Comparison of ENCODE assay signal across 29 cellular contexts in the genomic region with DNA sequence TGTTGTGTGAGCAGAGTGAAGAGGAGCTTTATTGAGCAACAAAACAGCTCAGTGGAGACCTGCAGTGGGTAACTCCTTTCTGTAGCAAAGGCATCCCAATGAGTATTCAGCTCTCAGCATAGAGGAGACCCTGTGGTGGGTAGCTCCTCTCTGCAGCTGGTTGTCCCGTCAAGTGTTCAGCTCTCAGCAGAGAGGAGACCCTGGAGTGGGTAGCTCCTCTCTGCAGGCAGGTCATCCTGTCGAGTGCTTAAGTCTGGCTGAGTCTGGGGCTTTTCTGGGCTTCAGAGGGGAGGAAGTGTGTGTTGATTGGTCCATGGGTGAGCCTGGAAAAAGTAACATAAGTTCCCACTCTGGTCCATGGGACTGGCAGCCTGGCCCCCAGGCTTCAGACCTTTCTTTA.
"Had no signal": no experiment of that assay in that cellular context is flagged by ENCODE, and none has a peak within 500 bp of the region (broad histone marks: within the 10 kb centered on the region; RNA-seq: fewer than 3 reads in every experiment).

No MANE protein-coding gene starts in this region.

- H3K27ac ChIP-seq: stomach, suprapubic skin, testis, thoracic aorta, thyroid gland, tibial artery, tibial nerve, transverse colon, upper lobe of left lung, upper lobe of right lung, uterus, vagina had no signal

- H3K9me3 ChIP-seq: stomach, suprapubic skin, testis, thoracic aorta, thyroid gland, tibial artery, tibial nerve, transverse colon, upper lobe of left lung, upper lobe of right lung, uterus, vagina had no signal

- DNase-seq: stimulated activated CD4-positive, alpha-beta T cell treated with anti-CD3 and anti-CD28 coated beads, Interleukin-2, amount 100 ng/mL, for 48 hours; stimulated activated CD4-positive, alpha-beta T cell treated with anti-CD3 and anti-CD28 coated beads, Interleukin-4, amount 100 ng/mL, for 1 hour; stimulated activated CD4-positive, alpha-beta T cell treated with anti-CD3 and anti-CD28 coated beads, Interleukin-4, amount 100 ng/mL, for 24 hours; stimulated activated CD4-positive, alpha-beta T cell treated with anti-CD3 and anti-CD28 coated beads, Interleukin-4, amount 100 ng/mL, for 4 hours; stimulated activated CD8-positive, alpha-beta memory T cell treated with anti-CD3 and anti-CD28 coated beads, Interleukin-4, amount 100 ng/mL, for 48 hours; stimulated activated naive B cell treated with anti-CD40 and anti-IgM and Interleukin-4, amounts not matched to agents 10 μg/mL and 1 μg/mL and 100 μg/mL, for 72 hours; stimulated activated naive CD4-positive, alpha-beta T cell; stimulated activated naive CD4-positive, alpha-beta T cell treated with Interleukin-2 at 50 U/mL for 16 hours; stimulated activated naive CD8-positive, alpha-beta T cell treated with anti-CD3 and anti-CD28 coated beads, Interleukin-15, amount 100 ng/mL, for 72 hours; stimulated activated naive CD8-positive, alpha-beta T cell treated with anti-CD3 and anti-CD28 coated beads, Interleukin-15, Interleukin-2, amounts not matched to agents 100 U/mL and 50 U/mL, for 24 hours; stomach; substantia nigra; testis; thyroid gland; tibial artery; transverse colon; trophoblast cell; upper lobe of left lung; upper lobe of right lung; uterus had no signal

- H3K4me1 Mint-ChIP-seq: stimulated activated effector memory CD8-positive, alpha-beta T cell treated with anti-CD3 and anti-CD28 coated beads, Interleukin-12 subunit alpha, Interleukin-12 subunit beta, amount 100 ng/mL, for 72 hours; stimulated activated memory B cell treated with anti-CD40 and anti-IgM and Interleukin-4, amounts not matched to agents 10 μg/mL and 1 μg/mL and 100 μg/mL, for 72 hours had no signal

- H3K27ac Mint-ChIP-seq: stimulated activated effector memory CD8-positive, alpha-beta T cell treated with anti-CD3 and anti-CD28 coated beads, Interleukin-12 subunit alpha, Interleukin-12 subunit beta, amount 100 ng/mL, for 72 hours; stimulated activated memory B cell treated with anti-CD40 and anti-IgM and Interleukin-4, amounts not matched to agents 10 μg/mL and 1 μg/mL and 100 μg/mL, for 72 hours; stimulated activated naive B cell treated with anti-CD40 and anti-IgM and Interleukin-4, amounts not matched to agents 10 μg/mL and 1 μg/mL and 100 μg/mL, for 72 hours; stimulated activated naive CD8-positive, alpha-beta T cell treated with anti-CD3 and anti-CD28 coated beads, Interleukin-15, amount 100 ng/mL, for 72 hours; stimulated activated naive CD8-positive, alpha-beta T cell treated with anti-CD3 and anti-CD28 coated beads, Interleukin-15, Interleukin-2, amounts not matched to agents 100 ng/mL and 50 ng/mL, for 24 hours; type B pancreatic cell had no signal

- H3K36me3 ChIP-seq: suprapubic skin, thoracic aorta, thyroid gland, transverse colon, upper lobe of left lung, upper lobe of right lung, uterus, vagina had no signal

- H3K4me3 Mint-ChIP-seq: stimulated activated effector memory CD8-positive, alpha-beta T cell treated with anti-CD3 and anti-CD28 coated beads, Interleukin-12 subunit alpha, Interleukin-12 subunit beta, amount 100 ng/mL, for 72 hours; stimulated activated memory B cell treated with anti-CD40 and anti-IgM and Interleukin-4, amounts not matched to agents 10 μg/mL and 1 μg/mL and 100 μg/mL, for 72 hours; stimulated activated naive B cell treated with anti-CD40 and anti-IgM and Interleukin-4, amounts not matched to agents 10 μg/mL and 1 μg/mL and 100 μg/mL, for 72 hours; stimulated activated naive CD8-positive, alpha-beta T cell treated with anti-CD3 and anti-CD28 coated beads, Interleukin-15, amount 100 ng/mL, for 72 hours; stimulated activated naive CD8-positive, alpha-beta T cell treated with anti-CD3 and anti-CD28 coated beads, Interleukin-15, Interleukin-2, amounts not matched to agents 100 ng/mL and 50 ng/mL, for 24 hours; type B pancreatic cell had no signal

- H3K4me3 ChIP-seq: stomach, suprapubic skin, testis, thoracic aorta, thyroid gland, tibial artery, tibial nerve, transverse colon, upper lobe of left lung, upper lobe of right lung, uterus, vagina had no signal

- FAIRE-seq: urothelium cell line had no signal

- ATAC-seq: stimulated activated effector memory CD8-positive, alpha-beta T cell treated with anti-CD3 and anti-CD28 coated beads, Interleukin-12 subunit alpha, Interleukin-12 subunit beta, amount 100 ng/mL, for 72 hours; stimulated activated memory B cell treated with anti-CD40 and anti-IgM and Interleukin-4, amounts not matched to agents 10 μg/mL and 1 μg/mL and 100 μg/mL, for 72 hours; stimulated activated naive B cell treated with anti-CD40 and anti-IgM and Interleukin-4, amounts not matched to agents 10 μg/mL and 1 μg/mL and 100 μg/mL, for 72 hours; stimulated activated naive CD8-positive, alpha-beta T cell treated with anti-CD3 and anti-CD28 coated beads, Interleukin-15, amount 100 ng/mL, for 72 hours; stimulated activated naive CD8-positive, alpha-beta T cell treated with anti-CD3 and anti-CD28 coated beads, Interleukin-15, Interleukin-2, amounts not matched to agents 100 U/mL and 50 U/mL, for 24 hours; upper lobe of right lung had no signal

- H3K36me3 Mint-ChIP-seq: stimulated activated effector memory CD8-positive, alpha-beta T cell treated with anti-CD3 and anti-CD28 coated beads, Interleukin-12 subunit alpha, Interleukin-12 subunit beta, amount 100 ng/mL, for 72 hours had no signal

- H3K27me3 Mint-ChIP-seq: stimulated activated memory B cell treated with anti-CD40 and anti-IgM and Interleukin-4, amounts not matched to agents 10 μg/mL and 1 μg/mL and 100 μg/mL, for 72 hours; stimulated activated naive B cell treated with anti-CD40 and anti-IgM and Interleukin-4, amounts not matched to agents 10 μg/mL and 1 μg/mL and 100 μg/mL, for 72 hours; stimulated activated naive CD8-positive, alpha-beta T cell treated with anti-CD3 and anti-CD28 coated beads, Interleukin-15, amount 100 ng/mL, for 72 hours; stimulated activated naive CD8-positive, alpha-beta T cell treated with anti-CD3 and anti-CD28 coated beads, Interleukin-15, Interleukin-2, amounts not matched to agents 100 ng/mL and 50 ng/mL, for 24 hours; type B pancreatic cell had no signal

- H3K27me3 ChIP-seq: stomach, suprapubic skin, testis, thyroid gland, tibial artery, tibial nerve, transverse colon, upper lobe of left lung, upper lobe of right lung, uterus, vagina had no signal

- H3K4me1 ChIP-seq: stomach, suprapubic skin, testis, thyroid gland, tibial artery, tibial nerve, transverse colon, upper lobe of left lung, upper lobe of right lung, uterus, vagina had no signal

- H3K9me3 Mint-ChIP-seq: stimulated activated effector memory CD8-positive, alpha-beta T cell treated with anti-CD3 and anti-CD28 coated beads, Interleukin-12 subunit alpha, Interleukin-12 subunit beta, amount 100 ng/mL, for 72 hours; stimulated activated memory B cell treated with anti-CD40 and anti-IgM and Interleukin-4, amounts not matched to agents 10 μg/mL and 1 μg/mL and 100 μg/mL, for 72 hours had no signal
